1 cellular context compared by ENCODE assay signal in genomic region chr2:109921543-109922384, GRCh38. TPM values are rescaled to one million over a fixed set of nuclear protein-coding genes. Genes with fewer than 3 reads are reported as not detected.
"Had no signal": no experiment of that assay in that cellular context is flagged by ENCODE, and none has a peak within 500 bp of the region (broad histone marks: within the 10 kb centered on the region; RNA-seq: fewer than 3 reads in every experiment).

No MANE protein-coding gene starts in this region.

RNA-seq across cellular contexts. Expression of gene LIMS3, which starts 23.3 kb away (rescaled TPM):
- total RNA-seq: activated T-helper 2 cell treated with anti-CD3 and anti-CD28 coated beads, Interferon-gamma antibody, Interleukin-2, Interleukin-4, amounts not matched to agents 10 μg/mL and 5 μg/mL and 100 μg/mL, durations not matched to agents 14 hours and 24 hours and 36 hours had no signal
